ENCODE assay signal across 28 cellular contexts in the genomic region with DNA sequence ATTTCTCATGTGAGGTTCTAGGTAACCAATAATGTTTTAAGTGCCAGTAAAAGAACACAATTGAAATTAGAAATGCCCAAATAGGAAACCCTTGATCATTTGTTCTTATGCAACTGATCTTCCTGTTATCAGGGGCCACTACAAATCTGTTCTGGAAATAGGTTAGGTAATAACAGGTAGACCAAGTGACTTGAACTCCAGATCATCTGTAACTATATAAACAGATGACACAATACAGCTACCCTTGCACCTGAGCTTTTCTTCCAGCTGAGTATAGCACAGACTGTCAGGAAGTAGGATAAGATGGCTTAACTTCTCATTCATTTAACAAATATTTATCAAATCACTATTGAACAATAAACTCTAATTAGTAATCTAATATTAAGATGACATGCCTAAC.
"Had no signal": no experiment of that assay in that cellular context is flagged by ENCODE, and none has a peak within 500 bp of the region (broad histone marks: within the 10 kb centered on the region; RNA-seq: fewer than 3 reads in every experiment).

No MANE protein-coding gene starts in this region.

- H3K27me3 ChIP-seq: ascending aorta had no signal

- H3K4me3 ChIP-seq: ascending aorta, SK-N-MC had no signal

- H3K9me3 ChIP-seq: ascending aorta had no signal

- H3K36me3 ChIP-seq: ascending aorta, WERI-Rb-1 had no signal

- ATAC-seq: activated CD4-positive, CD25-positive, alpha-beta regulatory T cell treated with anti-CD3 and anti-CD28 coated beads, Interleukin-2, amount 50 U/mL, for 24 hours; activated CD8-positive, alpha-beta T cell treated with anti-CD3 and anti-CD28 coated beads, Interleukin-2, amount 10 ng/mL, durations not matched to agents 7 days and 5 days; activated naive CD4-positive, alpha-beta T cell treated with anti-CD3 and anti-CD28 coated beads, Interleukin-2, amount 50 U/mL, for 72 hours; activated naive CD8-positive, alpha-beta T cell treated with anti-CD3 and anti-CD28 coated beads, Interleukin-2, amount 50 U/mL, for 24 hours; Panc1; Right ventricle myocardium inferior had no signal

- H3K27ac ChIP-seq: ascending aorta, SK-N-MC, WERI-Rb-1 had no signal

- DNase-seq: activated CD4-positive, alpha-beta T cell treated with anti-CD3 and anti-CD28 coated beads for 4 hours; activated CD4-positive, alpha-beta T cell treated with anti-CD3 and anti-CD28 coated beads, Interleukin-2, amount 50 U/mL, for 4 hours; activated CD8-positive, alpha-beta memory T cell treated with anti-CD3 and anti-CD28 coated beads, Interleukin-2, amount 50 U/mL, for 48 hours; activated CD8-positive, alpha-beta T cell treated with anti-CD3 and anti-CD28 coated beads, Interleukin-2, amount 10 ng/mL, durations not matched to agents 7 days and 5 days; activated effector memory CD4-positive, alpha-beta T cell treated with Interleukin-2 at 50 U/mL for 16 hours; activated naive CD4-positive, alpha-beta T cell; activated naive CD8-positive, alpha-beta T cell treated with anti-CD3 and anti-CD28 coated beads, Interleukin-2, amount 50 U/mL, for 24 hours; activated T-cell treated with anti-CD3 and anti-CD28 coated beads, Interleukin-2, amount 50 U/mL, for 1 hour; amniotic stem cell; Kasumi-1; NCI-H1105 treated with DMSO at 0.1 percent for 48 hours; NCI-H1436 treated with DMSO at 0.1 percent for 48 hours; NCI-H1930; NCI-H2171; NCI-H226; NCI-H526; NCI-H82; NK-92 treated with Interleukin-12 subunit alpha and Interleukin-12 subunit beta, amount 100 ng/mL, for 24 hours; OCI-M1; RPMI8226; T-helper 1 cell; WERI-Rb-1 had no signal
